ENCODE assay signal across 7 cellular contexts in genomic region chr7:5423272-5423843, GRCh38. TPM values are rescaled to one million over a fixed set of nuclear protein-coding genes. Genes with fewer than 3 reads are reported as not detected.
A peak's percentile ranks its signal among the peaks of the same experiment; 100 is the strongest.
DNase-seq lines count a peak whose midpoint lies in the region; ATAC-seq and TF ChIP-seq lines count a peak whose summit lies in the region.

TSS of gene TNRC18 (minus strand) at chr7:5423834. CDS start at chr7:5421246, 2,588 bp downstream.

- intact Hi-C loops in dorsolateral prefrontal cortex (cut with DNase I): loop anchor here in 1 of 2 donors (5.0 kb wide), 1 partner anchor 56 kb away; no protein-coding TSS in a partner anchor
- intact Hi-C loops in tibial artery (cut with DNase I; ENCODE audit: low total_unique reads): no loop called here

- H3K4me3 ChIP-seq in SJCRH30: peak within 1 kb of the TSS; percentile 97
- H3K4me3 ChIP-seq in dorsolateral prefrontal cortex: peak within 1 kb of the TSS; percentile 69 to 99 (median 91)
- peak within 1 kb of the TSS; percentile 90 to 98 for H3K4me3 ChIP-seq in tibial artery

- ATAC-seq in GM21737 (IDR thresholded peaks at IDR 0.05; ENCODE audit: unreplicated experiment): no peak

- peaks cover 15% of the 10 kb centered on the region; the same call in 1 of the 2 replicates for H3K4me1 ChIP-seq in SJCRH30
- H3K4me1 ChIP-seq in tibial artery: peaks cover 0 to 9% (median 5%) of the 10 kb centered on the region in 4 donors

- H3K27ac ChIP-seq in SJCRH30: peak within 1 kb of the TSS; percentile 95
- H3K27ac ChIP-seq in dorsolateral prefrontal cortex: peak within 1 kb of the TSS; percentile 95 to 100 (median 100)
- H3K27ac ChIP-seq in tibial artery: peak within 1 kb of the TSS; percentile 99

- H3K36me3 ChIP-seq in SJCRH30: peaks cover 5% of the 10 kb centered on the region; the same call in 1 of the 2 replicates
- H3K36me3 ChIP-seq in tibial artery: peaks cover 0 to 4% (median 4%) of the 10 kb centered on the region in 3 donors

- no peaks in the 10 kb centered on the region for H3K9me3 ChIP-seq in SJCRH30 (replicated peaks)
- no peaks in the 10 kb centered on the region for H3K9me3 ChIP-seq in tibial artery

- TF ChIP-seq CTCF in dorsolateral prefrontal cortex (IDR thresholded peaks at IDR 0.05 in 54 of 56, conservative IDR thresholded peaks at IDR 0.05 in 2 of 56; ENCODE audit: low read depth in 1 of 56, partially characterized antibody in 56 of 56) (peak in 2 of 56 donors; percentile 5 to 13), tibial artery (IDR thresholded peaks at IDR 0.05) (no peak)

- H3K27me3 ChIP-seq in SJCRH30 (no peaks in the 10 kb centered on the region), dorsolateral prefrontal cortex (no peaks in the 10 kb centered on the region), tibial artery (no peaks in the 10 kb centered on the region)

- DNase-seq in H4 (ENCODE audit: low spot score) (no peak), SJCRH30 (peak in 1 of 2 experiments; percentile 72), dorsolateral prefrontal cortex (peak in 6 of 10 donors; percentile 38 to 70 (median 57)), mesenteric fat pad (ENCODE audit: low spot score) (no peak), tibial artery (peak in 1 of 2 donors; percentile 79)
- no peak for DNase-seq in activated effector memory CD4-positive, alpha-beta T cell treated with anti-CD3 and anti-CD28 coated beads, Interleukin-2, amount 50 U/mL, for 16 hours

RNA-seq across cellular contexts. Expression of gene TNRC18, which starts in this region (rescaled TPM):
- total RNA-seq in H4 (2014; rRNA removed; shearing (Covaris generic)): 16.3 and 33.1 TPM in 2 replicates
- 24.5 and 31.1 TPM in 2 replicates for total RNA-seq in SJCRH30 (2014; rRNA removed; shearing (Covaris generic))
- total RNA-seq in dorsolateral prefrontal cortex (100 to 1,000 TPM in 42 of 120 experiments, 10 to 100 TPM in 78; 56.1 to 138 (median 94.7) TPM), mesenteric fat pad (69.4 TPM)

Comparison
In these comparisons a context has a peak if more than half of its experiments do, and no peak if none do; other contexts are left out.
1. DNase-seq: peak in dorsolateral prefrontal cortex (6 of 10); none in H4 (single experiment), mesenteric fat pad (single experiment) and activated effector memory CD4-positive, alpha-beta T cell treated with anti-CD3 and anti-CD28 coated beads, Interleukin-2, amount 50 U/mL, for 16 hours (single experiment).
2. Peak in every context shown above with its lines, with median percentiles within 50 percentile points of each other: H3K27ac ChIP-seq and H3K4me3 ChIP-seq.